Comparison of ENCODE assay signal across 1 cellular context in genomic region chr2:237128026-237128703, GRCh38.
TF ChIP-seq lines count a peak whose summit lies in the region.

No MANE protein-coding gene starts in this region.

TF ChIP-seq in SK-N-SH, 30 proteins besides CTCF, POLR2A, EP300 and RAD21 (continued from another document):
- TF ChIP-seq, protein P1, sequence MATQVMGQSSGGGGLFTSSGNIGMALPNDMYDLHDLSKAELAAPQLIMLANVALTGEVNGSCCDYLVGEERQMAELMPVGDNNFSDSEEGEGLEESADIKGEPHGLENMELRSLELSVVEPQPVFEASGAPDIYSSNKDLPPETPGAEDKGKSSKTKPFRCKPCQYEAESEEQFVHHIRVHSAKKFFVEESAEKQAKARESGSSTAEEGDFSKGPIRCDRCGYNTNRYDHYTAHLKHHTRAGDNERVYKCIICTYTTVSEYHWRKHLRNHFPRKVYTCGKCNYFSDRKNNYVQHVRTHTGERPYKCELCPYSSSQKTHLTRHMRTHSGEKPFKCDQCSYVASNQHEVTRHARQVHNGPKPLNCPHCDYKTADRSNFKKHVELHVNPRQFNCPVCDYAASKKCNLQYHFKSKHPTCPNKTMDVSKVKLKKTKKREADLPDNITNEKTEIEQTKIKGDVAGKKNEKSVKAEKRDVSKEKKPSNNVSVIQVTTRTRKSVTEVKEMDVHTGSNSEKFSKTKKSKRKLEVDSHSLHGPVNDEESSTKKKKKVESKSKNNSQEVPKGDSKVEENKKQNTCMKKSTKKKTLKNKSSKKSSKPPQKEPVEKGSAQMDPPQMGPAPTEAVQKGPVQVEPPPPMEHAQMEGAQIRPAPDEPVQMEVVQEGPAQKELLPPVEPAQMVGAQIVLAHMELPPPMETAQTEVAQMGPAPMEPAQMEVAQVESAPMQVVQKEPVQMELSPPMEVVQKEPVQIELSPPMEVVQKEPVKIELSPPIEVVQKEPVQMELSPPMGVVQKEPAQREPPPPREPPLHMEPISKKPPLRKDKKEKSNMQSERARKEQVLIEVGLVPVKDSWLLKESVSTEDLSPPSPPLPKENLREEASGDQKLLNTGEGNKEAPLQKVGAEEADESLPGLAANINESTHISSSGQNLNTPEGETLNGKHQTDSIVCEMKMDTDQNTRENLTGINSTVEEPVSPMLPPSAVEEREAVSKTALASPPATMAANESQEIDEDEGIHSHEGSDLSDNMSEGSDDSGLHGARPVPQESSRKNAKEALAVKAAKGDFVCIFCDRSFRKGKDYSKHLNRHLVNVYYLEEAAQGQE (IDR thresholded peaks at IDR 0.05; ENCODE audit: low read depth, low read length), result 0 out of 2 replicates have a peak, but pooled peaks have one; percentile 40
- TF ChIP-seq FOXM1 (IDR thresholded peaks at IDR 0.05; ENCODE audit: low read depth) (no peak), CHD2 (IDR thresholded peaks at IDR 0.05; ENCODE audit: low read length, partially characterized antibody) (no peak), EZH2phosphoT487 (IDR thresholded peaks at IDR 0.05; ENCODE audit: borderline replicate concordance, low read depth) (no peak), ZBTB33 (IDR thresholded peaks at IDR 0.05; ENCODE audit: borderline replicate concordance, low read depth) (no peak), RXRA (IDR thresholded peaks at IDR 0.05; ENCODE audit: borderline replicate concordance, low read depth) (no peak; the same call in 1 of the 2 replicates), YY1 (IDR thresholded peaks at IDR 0.05; ENCODE audit: low read depth) (no peak), RCOR1 (IDR thresholded peaks at IDR 0.05; ENCODE audit: low read length) (no peak), PBX3 (IDR thresholded peaks at IDR 0.05) (no peak), NRF1 (IDR thresholded peaks at IDR 0.05; ENCODE audit: low read depth, low read length) (no peak), MAX (IDR thresholded peaks at IDR 0.05; ENCODE audit: low read depth) (peak; percentile 68; the same call in 1 of the 2 replicates), POLR2AphosphoS5 (IDR thresholded peaks at IDR 0.05; ENCODE audit: low read depth, low read length) (peak; percentile 44; the same call in 1 of the 2 replicates), FOXJ3 (CRISPR knock-in tag; IDR thresholded peaks at IDR 0.05) (no peak), SMC3 (IDR thresholded peaks at IDR 0.05; ENCODE audit: low read depth, low read length) (no peak), MEF2A (IDR thresholded peaks at IDR 0.05; ENCODE audit: borderline replicate concordance, low read depth) (no peak), USF1 (IDR thresholded peaks at IDR 0.05; ENCODE audit: borderline replicate concordance, low read depth) (peak; percentile 84; the same call in 1 of the 2 replicates), FOSL2 (IDR thresholded peaks at IDR 0.05; ENCODE audit: borderline replicate concordance, low read depth) (peak; percentile 96), USF2 (IDR thresholded peaks at IDR 0.05; ENCODE audit: borderline replicate concordance, low read depth, low read length) (no peak), ELF1 (IDR thresholded peaks at IDR 0.05) (no peak), TAF1 (IDR thresholded peaks at IDR 0.05; ENCODE audit: borderline replicate concordance, low read depth, low read length) (no peak), JUND (IDR thresholded peaks at IDR 0.05) (no peak; the same call in 1 of the 2 replicates)
TF ChIP-seq in SK-N-SH: peak in this region for 7.
